In genomic region chr6:106639812-106640211, GRCh38 we compare ENCODE assay signal across 17 cellular contexts.
"Had no signal": no experiment of that assay in that cellular context is flagged by ENCODE, and none has a peak within 500 bp of the region (broad histone marks: within the 10 kb centered on the region; RNA-seq: fewer than 3 reads in every experiment).

No MANE protein-coding gene starts in this region.

- H3K4me3 Mint-ChIP-seq: activated T-cell treated with anti-CD3 and anti-CD28 coated beads, Interleukin-2, amount 50 U/mL, for 4 hours; naive thymus-derived CD4-positive, alpha-beta T cell had no signal

- H3K27me3 Mint-ChIP-seq: naive thymus-derived CD4-positive, alpha-beta T cell had no signal

- H3K27me3 ChIP-seq: breast epithelium, esophagus squamous epithelium, right atrium auricular region had no signal

- DNase-seq: activated CD4-positive, alpha-beta T cell treated with anti-CD3 and anti-CD28 coated beads, Interleukin-2, amount 50 U/mL, for 1 hour; activated gamma-delta T cell treated with Interleukin-2 at 50 U/mL for 16 hours; activated T-cell treated with anti-CD3 and anti-CD28 coated beads, Interleukin-2, amount 50 U/mL, for 4 hours; aorta; esophagus squamous epithelium; foreskin fibroblast; glutamatergic neuron; left cardiac atrium; naive thymus-derived CD4-positive, alpha-beta T cell; small intestine; stimulated activated naive CD4-positive, alpha-beta T cell; substantia nigra; trophoblast cell had no signal

- H3K4me3 ChIP-seq: breast epithelium, esophagus squamous epithelium, lung, right atrium auricular region had no signal

- ATAC-seq: activated T-cell treated with anti-CD3 and anti-CD28 coated beads, Interleukin-2, amount 50 U/mL, for 4 hours; left cardiac atrium; naive thymus-derived CD4-positive, alpha-beta T cell had no signal

- H3K9me3 Mint-ChIP-seq: activated T-cell treated with anti-CD3 and anti-CD28 coated beads, Interleukin-2, amount 50 U/mL, for 4 hours; naive thymus-derived CD4-positive, alpha-beta T cell had no signal

- H3K4me1 ChIP-seq: breast epithelium, esophagus squamous epithelium had no signal

- H3K9me3 ChIP-seq: breast epithelium, esophagus squamous epithelium, right atrium auricular region had no signal

- H3K27ac ChIP-seq: breast epithelium, esophagus squamous epithelium, right atrium auricular region had no signal

- H3K36me3 ChIP-seq: breast epithelium had no signal

- FAIRE-seq: small intestine, TTC549 had no signal
